In genomic region chr3:129014148-129014547, GRCh38 we compare ENCODE assay signal across 15 cellular contexts. TPM values are rescaled to one million over a fixed set of nuclear protein-coding genes. Genes with fewer than 3 reads are reported as not detected.
DNase-seq lines count a peak whose midpoint lies in the region; ATAC-seq and TF ChIP-seq lines count a peak whose summit lies in the region.
"Had no signal": no experiment of that assay in that cellular context is flagged by ENCODE, and none has a peak within 500 bp of the region (broad histone marks: within the 10 kb centered on the region; RNA-seq: fewer than 3 reads in every experiment).

No MANE protein-coding gene starts in this region.

- DNase-seq in Ammon's horn (ENCODE audit: low spot score), result peak; percentile 58
- no peak for DNase-seq in activated CD8-positive, alpha-beta T cell treated with anti-CD3 and anti-CD28 coated beads for 36 hours
- DNase-seq in Right ventricle myocardium superior, result peak; percentile 58
- no peak for DNase-seq in natural killer cell treated with Interleukin-12 subunit alpha and Interleukin-12 subunit beta and Interleukin-15 and Interleukin-18, amount 100 ng/mL, for 72 hours (ENCODE audit: low spot score)
- no peak for DNase-seq in NCI-H146 treated with DMSO at 0.1 percent for 48 hours (lab: John Stamatoyannopoulos, UW; ENCODE audit: unreplicated experiment)
- no peak for DNase-seq in chondrocyte (ENCODE audit: low spot score)
- no peak for DNase-seq in KBM-7
- DNase-seq: amniotic stem cell, HCEC 1CT, NCI-H1694, NCI-H748 treated with DMSO at 0.1 percent for 48 hours had no signal

- peak overlapping the region; percentile 97 for H3K27ac Mint-ChIP-seq in activated CD8-positive, alpha-beta T cell treated with anti-CD3 and anti-CD28 coated beads for 36 hours
- peak overlapping the region; percentile 98 to 99 for H3K27ac Mint-ChIP-seq in natural killer cell treated with Interleukin-12 subunit alpha and Interleukin-12 subunit beta and Interleukin-15 and Interleukin-18, amount 100 ng/mL, for 72 hours
- H3K27ac Mint-ChIP-seq in chondrocyte (ENCODE audit: unreplicated experiment), result no peak overlapping the region

- peaks cover 31% of the 10 kb centered on the region for H3K4me1 Mint-ChIP-seq in activated CD8-positive, alpha-beta T cell treated with anti-CD3 and anti-CD28 coated beads for 36 hours (ENCODE audit: low read depth)
- peaks cover 29 to 32% of the 10 kb centered on the region in 2 donors for H3K4me1 Mint-ChIP-seq in natural killer cell treated with Interleukin-12 subunit alpha and Interleukin-12 subunit beta and Interleukin-15 and Interleukin-18, amount 100 ng/mL, for 72 hours (ENCODE audit: low read depth in 2 of 2)
- peaks cover 5% of the 10 kb centered on the region for H3K4me1 Mint-ChIP-seq in chondrocyte (ENCODE audit: low read depth)

- intact Hi-C loops in activated CD8-positive, alpha-beta T cell treated with anti-CD3 and anti-CD28 coated beads for 36 hours (cut with micrococcal nuclease), result no loop called here
- intact Hi-C loops in Right ventricle myocardium superior (cut with DNase I), result no loop called here

- CTCF ChIA-PET in activated CD8-positive, alpha-beta T cell treated with anti-CD3 and anti-CD28 coated beads for 36 hours (lab: Charles Lee), result interaction anchor here (3.3 to 6.1 kb wide), 5 partner anchors 13 to 44 kb away, joined by 15 to 77 read pairs (median 25); partner anchors contain the start of gene CFAP92

- no peak overlapping the region for H3K4me3 Mint-ChIP-seq in activated CD8-positive, alpha-beta T cell treated with anti-CD3 and anti-CD28 coated beads for 36 hours
- H3K4me3 Mint-ChIP-seq in natural killer cell treated with Interleukin-12 subunit alpha and Interleukin-12 subunit beta and Interleukin-15 and Interleukin-18, amount 100 ng/mL, for 72 hours, result peak overlapping the region; percentile 88
- H3K4me3 Mint-ChIP-seq in chondrocyte (ENCODE audit: unreplicated experiment), result no peak overlapping the region

- no peak for ATAC-seq in activated CD8-positive, alpha-beta T cell treated with anti-CD3 and anti-CD28 coated beads for 36 hours
- ATAC-seq in Right ventricle myocardium superior (ENCODE audit: poor library complexity) (peak; percentile 25), HG02571 (IDR thresholded peaks at IDR 0.05; ENCODE audit: unreplicated experiment) (no peak)
- ATAC-seq in natural killer cell treated with Interleukin-12 subunit alpha and Interleukin-12 subunit beta and Interleukin-15 and Interleukin-18, amount 100 ng/mL, for 72 hours, result no peak

- in situ Hi-C loops in KBM-7 (cut with MboI; ENCODE audit: low pct_unique_long_range_greater_than_20kb, low sequenced_read_pairs), result no loop called here

- no peak for TF ChIP-seq CTCF in activated CD8-positive, alpha-beta T cell treated with anti-CD3 and anti-CD28 coated beads for 36 hours (IDR thresholded peaks at IDR 0.05)
- TF ChIP-seq CTCF in chondrocyte (IDR thresholded peaks at IDR 0.05), result no peak

- H3K36me3 Mint-ChIP-seq in activated CD8-positive, alpha-beta T cell treated with anti-CD3 and anti-CD28 coated beads for 36 hours (ENCODE audit: low read depth), result no peaks in the 10 kb centered on the region
- H3K36me3 Mint-ChIP-seq in natural killer cell treated with Interleukin-12 subunit alpha and Interleukin-12 subunit beta and Interleukin-15 and Interleukin-18, amount 100 ng/mL, for 72 hours, result no peaks in the 10 kb centered on the region
- no peaks in the 10 kb centered on the region for H3K36me3 Mint-ChIP-seq in chondrocyte (ENCODE audit: low read depth)

- H3K27me3 Mint-ChIP-seq in activated CD8-positive, alpha-beta T cell treated with anti-CD3 and anti-CD28 coated beads for 36 hours, result no peaks in the 10 kb centered on the region
- no peaks in the 10 kb centered on the region for H3K27me3 Mint-ChIP-seq in natural killer cell treated with Interleukin-12 subunit alpha and Interleukin-12 subunit beta and Interleukin-15 and Interleukin-18, amount 100 ng/mL, for 72 hours
- peaks cover 5% of the 10 kb centered on the region for H3K27me3 Mint-ChIP-seq in chondrocyte (ENCODE audit: low read depth)

- POLR2A ChIA-PET in activated CD8-positive, alpha-beta T cell treated with anti-CD3 and anti-CD28 coated beads for 36 hours (lab: Charles Lee), result interaction anchor here (1.8 to 4.7 kb wide), 5 partner anchors 7 to 236 kb away, joined by 4 to 27 read pairs (median 22); partner anchors contain the start of genes COPG1 and RAB43

- H3K9me3 Mint-ChIP-seq in activated CD8-positive, alpha-beta T cell treated with anti-CD3 and anti-CD28 coated beads for 36 hours, result no peaks in the 10 kb centered on the region
- no peaks in the 10 kb centered on the region for H3K9me3 Mint-ChIP-seq in natural killer cell treated with Interleukin-12 subunit alpha and Interleukin-12 subunit beta and Interleukin-15 and Interleukin-18, amount 100 ng/mL, for 72 hours
- no peaks in the 10 kb centered on the region for H3K9me3 Mint-ChIP-seq in chondrocyte (ENCODE audit: low read depth)

RNA-seq across cellular contexts. Expression of gene EFCC1, which starts 13.0 kb away (rescaled TPM):
- total RNA-seq in activated CD8-positive, alpha-beta T cell treated with anti-CD3 and anti-CD28 coated beads for 36 hours, result under 1 TPM; 0.16 to 0.38 TPM
- total RNA-seq in Right ventricle myocardium superior, result 2.4 TPM
- total RNA-seq in natural killer cell treated with Interleukin-12 subunit alpha and Interleukin-12 subunit beta and Interleukin-15 and Interleukin-18, amount 100 ng/mL, for 72 hours, result under 1 TPM in 1 of 2 donors, not detected in 1; 0.21 TPM
- total RNA-seq in chondrocyte, result 0.13 TPM in 1 of 3 replicates, not detected in the others
- total RNA-seq: Daoy, smooth muscle cell had no signal

RNA-seq across cellular contexts. Expression of gene CFAP92, which starts 20.3 kb away (rescaled TPM):
- total RNA-seq in activated CD8-positive, alpha-beta T cell treated with anti-CD3 and anti-CD28 coated beads for 36 hours, result under 1 TPM; 0.38 to 0.83 TPM
- total RNA-seq in Right ventricle myocardium superior, result not detected
- under 1 TPM in 1 of 2 donors, not detected in 1; 0.50 TPM for total RNA-seq in natural killer cell treated with Interleukin-12 subunit alpha and Interleukin-12 subunit beta and Interleukin-15 and Interleukin-18, amount 100 ng/mL, for 72 hours
- total RNA-seq in chondrocyte, result not detected in 3 replicates

RNA-seq across cellular contexts. Expression of gene GP9, which starts 46.4 kb away (rescaled TPM):
- not detected for total RNA-seq in activated CD8-positive, alpha-beta T cell treated with anti-CD3 and anti-CD28 coated beads for 36 hours
- total RNA-seq in Right ventricle myocardium superior, result not detected
- total RNA-seq in natural killer cell treated with Interleukin-12 subunit alpha and Interleukin-12 subunit beta and Interleukin-15 and Interleukin-18, amount 100 ng/mL, for 72 hours, result under 1 TPM in 1 of 2 donors, not detected in 1; 0.45 TPM
- not detected in 3 replicates for total RNA-seq in chondrocyte
- total RNA-seq: activated CD8-positive, alpha-beta memory T cell treated with anti-CD3 and anti-CD28 coated beads for 36 hours; Daoy; smooth muscle cell had no signal

Comparison
In these comparisons a context has a peak if more than half of its experiments do, and no peak if none do; other contexts are left out.
1. DNase-seq: peak in Ammon's horn (single experiment) and Right ventricle myocardium superior (single experiment); none in activated CD8-positive, alpha-beta T cell treated with anti-CD3 and anti-CD28 coated beads for 36 hours (single experiment), natural killer cell treated with Interleukin-12 subunit alpha and Interleukin-12 subunit beta and Interleukin-15 and Interleukin-18, amount 100 ng/mL, for 72 hours (single experiment), NCI-H146 treated with DMSO at 0.1 percent for 48 hours (single experiment), chondrocyte (single experiment) and KBM-7 (single experiment).